1 cellular context compared by ENCODE assay signal in genomic region chr6:160991411-160992322, GRCh38.
A peak's percentile ranks its signal among the peaks of the same experiment; 100 is the strongest.
TF ChIP-seq lines count a peak whose summit lies in the region.

TSS of gene MAP3K4 (plus strand) at chr6:160991769. CDS start at chr6:160991932, 163 bp downstream.

TF ChIP-seq in HepG2, 621 proteins besides CTCF, POLR2A, EP300 and RAD21 (continued from another document):
- TF ChIP-seq ZBED4 (CRISPR knock-in tag; IDR thresholded peaks at IDR 0.05; ENCODE audit: borderline replicate concordance): peak; percentile 45; the same call in 1 of the 2 replicates
- peak; percentile 84; the same call in 1 of the 2 replicates for TF ChIP-seq ZNF468 (CRISPR knock-in tag; IDR thresholded peaks at IDR 0.05)
- no peak; the same call in 1 of the 2 replicates for TF ChIP-seq ZNF230 (CRISPR knock-in tag; IDR thresholded peaks at IDR 0.05)
- TF ChIP-seq ZNF264 (CRISPR knock-in tag; IDR thresholded peaks at IDR 0.05): peak; percentile 34; the same call in 1 of the 2 replicates
- no peak for TF ChIP-seq ZKSCAN8 (CRISPR knock-in tag; IDR thresholded peaks at IDR 0.05; ENCODE audit: borderline replicate concordance)
- TF ChIP-seq ZNF639 (CRISPR knock-in tag; conservative IDR thresholded peaks at IDR 0.05): peak; percentile 99
- peak; percentile 9; the same call in 1 of the 2 replicates for TF ChIP-seq YEATS2 (CRISPR knock-in tag; IDR thresholded peaks at IDR 0.05; ENCODE audit: borderline replicate concordance)
- peak; percentile 70 for TF ChIP-seq KLF6 (CRISPR knock-in tag; IDR thresholded peaks at IDR 0.05)
- TF ChIP-seq FOSL2 (CRISPR knock-in tag; IDR thresholded peaks at IDR 0.05): 0 out of 2 replicates have a peak, but pooled peaks have one; percentile 12
- no peak for TF ChIP-seq ZNF10 (CRISPR knock-in tag; IDR thresholded peaks at IDR 0.05; ENCODE audit: borderline replicate concordance, low read depth)
- TF ChIP-seq ARNT2 (CRISPR knock-in tag; IDR thresholded peaks at IDR 0.05; ENCODE audit: low read depth): peak; percentile 95
- peak; percentile 16; the same call in 1 of the 2 replicates for TF ChIP-seq JUN (CRISPR knock-in tag; IDR thresholded peaks at IDR 0.05)
- TF ChIP-seq KDM2A (CRISPR knock-in tag; IDR thresholded peaks at IDR 0.05; ENCODE audit: borderline replicate concordance, low read depth): peak; percentile 95
- TF ChIP-seq PHF5A (CRISPR knock-in tag; IDR thresholded peaks at IDR 0.05; ENCODE audit: low read depth, unreplicated experiment): peak; percentile 30
- TF ChIP-seq ZGPAT (CRISPR knock-in tag; IDR thresholded peaks at IDR 0.05): peak; percentile 67; the same call in 1 of the 2 replicates
- TF ChIP-seq THAP8 (CRISPR knock-in tag; IDR thresholded peaks at IDR 0.05; ENCODE audit: borderline replicate concordance): peak; percentile 63; the same call in 1 of the 2 replicates
- TF ChIP-seq RORA (CRISPR knock-in tag; IDR thresholded peaks at IDR 0.05): no peak
- TF ChIP-seq NRL (CRISPR knock-in tag; IDR thresholded peaks at IDR 0.05; ENCODE audit: borderline replicate concordance): peak; percentile 51
- TF ChIP-seq HOXA7 (CRISPR knock-in tag; IDR thresholded peaks at IDR 0.05): peak; percentile 42; the same call in 1 of the 2 replicates
- TF ChIP-seq ZNF30 (CRISPR knock-in tag; IDR thresholded peaks at IDR 0.05): no peak
- peak; percentile 23; the same call in 1 of the 2 replicates for TF ChIP-seq ZNF710 (CRISPR knock-in tag; IDR thresholded peaks at IDR 0.05; ENCODE audit: borderline replicate concordance)
- peak; percentile 34 for TF ChIP-seq IKZF4 (CRISPR knock-in tag; IDR thresholded peaks at IDR 0.05; ENCODE audit: borderline replicate concordance, low read depth, not compliant biosample characterization)
- peak; percentile 85 for TF ChIP-seq CHCHD3 (CRISPR knock-in tag; IDR thresholded peaks at IDR 0.05)
- TF ChIP-seq NFYB (CRISPR knock-in tag; IDR thresholded peaks at IDR 0.05): peak; percentile 10; the same call in 1 of the 2 replicates
- TF ChIP-seq ZNF337 (CRISPR knock-in tag; IDR thresholded peaks at IDR 0.05; ENCODE audit: borderline replicate concordance, low read depth): peak; percentile 49; the same call in 1 of the 2 replicates
- peak; percentile 91 for TF ChIP-seq ZNF451 (CRISPR knock-in tag; IDR thresholded peaks at IDR 0.05)
- TF ChIP-seq ETV6 (CRISPR knock-in tag; conservative IDR thresholded peaks at IDR 0.05): peak; percentile 53; the same call in 1 of the 2 replicates
- TF ChIP-seq RBFOX2 (IDR thresholded peaks at IDR 0.05; ENCODE audit: low read depth, low read length): peak; percentile 92
- TF ChIP-seq, protein P1, sequence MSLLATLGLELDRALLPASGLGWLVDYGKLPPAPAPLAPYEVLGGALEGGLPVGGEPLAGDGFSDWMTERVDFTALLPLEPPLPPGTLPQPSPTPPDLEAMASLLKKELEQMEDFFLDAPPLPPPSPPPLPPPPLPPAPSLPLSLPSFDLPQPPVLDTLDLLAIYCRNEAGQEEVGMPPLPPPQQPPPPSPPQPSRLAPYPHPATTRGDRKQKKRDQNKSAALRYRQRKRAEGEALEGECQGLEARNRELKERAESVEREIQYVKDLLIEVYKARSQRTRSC (CRISPR knock-in tag; IDR thresholded peaks at IDR 0.05; ENCODE audit: low read depth): peak; percentile 70; the same call in 1 of the 2 replicates
- peak; percentile 88 for TF ChIP-seq ZNF441 (CRISPR knock-in tag; IDR thresholded peaks at IDR 0.05; ENCODE audit: borderline replicate concordance)
- TF ChIP-seq TGIF2 (CRISPR knock-in tag; IDR thresholded peaks at IDR 0.05): peak; percentile 29; the same call in 1 of the 2 replicates
- TF ChIP-seq ZNF143 (CRISPR knock-in tag; IDR thresholded peaks at IDR 0.05): peak; percentile 70
- peak; percentile 76; the same call in 1 of the 2 replicates for TF ChIP-seq BATF2 (CRISPR knock-in tag; IDR thresholded peaks at IDR 0.05)
TF ChIP-seq in HepG2: peak in this region for 288.
